13 cellular contexts compared by ENCODE assay signal in genomic region chr6:39203804-39204495, GRCh38. TPM values are rescaled to one million over a fixed set of nuclear protein-coding genes. Genes with fewer than 3 reads are reported as not detected.
A peak's percentile ranks its signal among the peaks of the same experiment; 100 is the strongest.
DNase-seq lines count a peak whose midpoint lies in the region; ATAC-seq, FAIRE-seq and TF ChIP-seq lines count a peak whose summit lies in the region.
"Had no signal": no experiment of that assay in that cellular context is flagged by ENCODE, and none has a peak within 500 bp of the region (broad histone marks: within the 10 kb centered on the region; RNA-seq: fewer than 3 reads in every experiment).

No MANE protein-coding gene starts in this region.

- H2AFZ ChIP-seq in keratinocyte (ENCODE audit: control insufficient read depth, low read length): peak overlapping the region; percentile 29

- dilution Hi-C loops in keratinocyte (cut with MboI; ENCODE audit: extremely low pct_ligation_motif_present, low sequenced_read_pairs): no loop called here

- no peak overlapping the region for H3K4me3 ChIP-seq in keratinocyte (ENCODE audit: control insufficient read depth in 2 of 3, extremely low read depth in 1 of 3, insufficient read depth in 2 of 3, low read depth in 1 of 3, low read length in 3 of 3)
- no peak overlapping the region for H3K4me3 ChIP-seq in tibial artery
- H3K4me3 ChIP-seq: heart left ventricle had no signal

- H3K4me1 ChIP-seq in keratinocyte (ENCODE audit: control insufficient read depth, extremely low read depth, insufficient read depth, low read length): peaks cover 8% of the 10 kb centered on the region
- no peaks in the 10 kb centered on the region for H3K4me1 ChIP-seq in tibial artery
- H3K4me1 ChIP-seq: heart left ventricle had no signal

- H3K36me3 ChIP-seq in keratinocyte (ENCODE audit: control insufficient read depth in 2 of 2, extremely low read depth in 1 of 2, insufficient read depth in 2 of 2, low read length in 2 of 2): no peaks in the 10 kb centered on the region
- no peaks in the 10 kb centered on the region for H3K36me3 ChIP-seq in tibial artery
- H3K36me3 ChIP-seq: heart left ventricle had no signal

- intact Hi-C loops in sciatic nerve (cut with DNase I): no loop called here
- intact Hi-C loops in tibial artery (cut with DNase I; ENCODE audit: low total_unique reads): no loop called here

- TF ChIP-seq CTCF in keratinocyte (optimal IDR thresholded peaks at IDR 0.05 in 1 of 3, IDR thresholded peaks at IDR 0.05 in 1 of 3, conservative IDR thresholded peaks at IDR 0.05 in 1 of 3; ENCODE audit: extremely low read depth in 1 of 3, insufficient read depth in 2 of 3, low read length in 3 of 3): no peak
- no peak for TF ChIP-seq CTCF in tibial artery (IDR thresholded peaks at IDR 0.05)

- DNase-seq in DMS79 treated with DMSO at 0.1 percent for 48 hours (lab: John Stamatoyannopoulos, UW): peak; percentile 64
- DNase-seq in DMS79 (lab: John Stamatoyannopoulos, UW): no peak
- DNase-seq in OCI-M1 (lab: John Stamatoyannopoulos, UW): peak; percentile 17
- DNase-seq in keratinocyte (ENCODE audit: low read depth, low spot score): peak; percentile 36
- DNase-seq in sciatic nerve (ENCODE audit: low spot score): no peak
- no peak for DNase-seq in tibial artery
- no peak for DNase-seq in G401 (ENCODE audit: low spot score)
- DNase-seq: heart left ventricle; NCI-H2107; stimulated activated CD4-positive, alpha-beta T cell treated with anti-CD3 and anti-CD28 coated beads, Interleukin-2, amount 100 ng/mL, for 48 hours had no signal

- H4K20me1 ChIP-seq in keratinocyte (ENCODE audit: control insufficient read depth, extremely low read depth, insufficient read depth, low read length): no peaks in the 10 kb centered on the region

- H3K9me3 ChIP-seq in keratinocyte (ENCODE audit: control insufficient read depth, low read depth, low read length) (no peaks in the 10 kb centered on the region), tibial artery (no peaks in the 10 kb centered on the region)
- H3K9me3 ChIP-seq: heart left ventricle had no signal

- H3K27me3 ChIP-seq in keratinocyte (ENCODE audit: control insufficient read depth, extremely low read depth, insufficient read depth, low read length) (no peaks in the 10 kb centered on the region), tibial artery (peaks cover 0 to 3% of the 10 kb centered on the region in 2 donors)
- H3K27me3 ChIP-seq: heart left ventricle had no signal

- H3K4me2 ChIP-seq in keratinocyte (ENCODE audit: control insufficient read depth, extremely low read depth, insufficient read depth, low read depth, low read length): peak overlapping the region; percentile 29

- H3K27ac ChIP-seq in keratinocyte (ENCODE audit: control insufficient read depth, insufficient read depth, low read length) (no peak overlapping the region), tibial artery (no peak overlapping the region)
- H3K27ac ChIP-seq: 22Rv1, heart left ventricle had no signal

- H3K9ac ChIP-seq in keratinocyte (ENCODE audit: control insufficient read depth, extremely low read depth, insufficient read depth, low read length): no peak overlapping the region

- in situ Hi-C loops in G401 (cut with HindIII; ENCODE audit: low sequenced_read_pairs): no loop called here

- no peaks in the 10 kb centered on the region for H3K79me2 ChIP-seq in keratinocyte (ENCODE audit: control insufficient read depth, insufficient read depth, low read length)

- peak; percentile 13 for ATAC-seq in sciatic nerve
- no peak for ATAC-seq in HG03108 (IDR thresholded peaks at IDR 0.05; ENCODE audit: unreplicated experiment)

- H3K9me1 ChIP-seq in keratinocyte (ENCODE audit: control insufficient read depth, extremely low read depth, insufficient read depth, low read length): no peaks in the 10 kb centered on the region

- peak; percentile 26 for FAIRE-seq in keratinocyte (lab: Jason Lieb, UNC)

RNA-seq across cellular contexts. Expression of gene KCNK5, which starts 25.3 kb away (rescaled TPM):
- 0.02 to 0.03 TPM in 2 of 3 replicates, not detected in the other for polyA plus RNA-seq in keratinocyte
- polyA plus RNA-seq in keratinocyte (2011; ENCODE audit: low read depth): not detected
- polyA plus RNA-seq in keratinocyte (2011; cell fraction: cytosol; rRNA removed): not detected in 2 replicates
- 0.09 TPM in 1 of 2 replicates, not detected in the other for polyA plus RNA-seq in keratinocyte (2011; cell fraction: nucleus; rRNA removed)
- 0.04 TPM in 1 of 2 replicates, not detected in the other for polyA plus RNA-seq in keratinocyte (2012; ENCODE audit: low replicate concordance)
- polyA minus RNA-seq in keratinocyte: 0.03 TPM in 1 of 3 replicates, not detected in the others
- polyA minus RNA-seq in keratinocyte (2011; cell fraction: cytosol; rRNA and poly(A)+ RNA removed): not detected
- 0.16 TPM in 1 of 2 replicates, not detected in the other for polyA minus RNA-seq in keratinocyte (2011; cell fraction: nucleus; rRNA and poly(A)+ RNA removed)
- 15.6 TPM for total RNA-seq in sciatic nerve
- total RNA-seq in G401 (2014; rRNA removed; shearing (Covaris generic)): not detected in 2 replicates
- total RNA-seq: dermis microvascular lymphatic vessel endothelial cell had no signal

Comparison
In these comparisons a context has a peak if more than half of its experiments do, and no peak if none do; other contexts are left out.
1. DNase-seq: peak in DMS79 treated with DMSO at 0.1 percent for 48 hours (single experiment), OCI-M1 (single experiment) and keratinocyte (single experiment); none in DMS79 (single experiment), sciatic nerve (single experiment), tibial artery (0 of 2) and G401 (single experiment).
2. RNA of gene KCNK5, which starts 25.3 kb away (total RNA-seq): 15.6 TPM in sciatic nerve (single experiment); not detected in G401; every median in the first group is over 10 times any median in the second.